11 cellular contexts compared by ENCODE assay signal in genomic region chr7:50397320-50397970, GRCh38. TPM values are rescaled to one million over a fixed set of nuclear protein-coding genes. Genes with fewer than 3 reads are reported as not detected.
A peak's percentile ranks its signal among the peaks of the same experiment; 100 is the strongest.
DNase-seq lines count a peak whose midpoint lies in the region; ATAC-seq lines count a peak whose summit lies in the region.
"Had no signal": no experiment of that assay in that cellular context is flagged by ENCODE, and none has a peak within 500 bp of the region (broad histone marks: within the 10 kb centered on the region; RNA-seq: fewer than 3 reads in every experiment).

No MANE protein-coding gene starts in this region.

- peaks cover 3% of the 10 kb centered on the region for H3K9me3 Mint-ChIP-seq in activated T-cell treated with anti-CD3 and anti-CD28 coated beads, Interleukin-2, amount 50 U/mL, for 24 hours
- H3K9me3 Mint-ChIP-seq in stimulated activated memory B cell treated with anti-CD40 and anti-IgM and Interleukin-4, amounts not matched to agents 10 μg/mL and 1 μg/mL and 100 μg/mL, for 72 hours = no peaks in the 10 kb centered on the region

- peaks cover 89% of the 10 kb centered on the region for H3K4me1 Mint-ChIP-seq in activated T-cell treated with anti-CD3 and anti-CD28 coated beads, Interleukin-2, amount 50 U/mL, for 24 hours (ENCODE audit: low read depth)
- peaks cover 73% of the 10 kb centered on the region for H3K4me1 Mint-ChIP-seq in stimulated activated memory B cell treated with anti-CD40 and anti-IgM and Interleukin-4, amounts not matched to agents 10 μg/mL and 1 μg/mL and 100 μg/mL, for 72 hours

- ATAC-seq in GM21737 (IDR thresholded peaks at IDR 0.05; ENCODE audit: unreplicated experiment) (peak; percentile 50), HG03520 (IDR thresholded peaks at IDR 0.05; ENCODE audit: unreplicated experiment) (peak; percentile 69), left lobe of liver (no peak)
- ATAC-seq in stimulated activated memory B cell treated with anti-CD40 and anti-IgM and Interleukin-4, amounts not matched to agents 10 μg/mL and 1 μg/mL and 100 μg/mL, for 72 hours = peak; percentile 58

- H3K27me3 Mint-ChIP-seq in activated T-cell treated with anti-CD3 and anti-CD28 coated beads, Interleukin-2, amount 50 U/mL, for 24 hours = no peaks in the 10 kb centered on the region
- no peaks in the 10 kb centered on the region for H3K27me3 Mint-ChIP-seq in stimulated activated memory B cell treated with anti-CD40 and anti-IgM and Interleukin-4, amounts not matched to agents 10 μg/mL and 1 μg/mL and 100 μg/mL, for 72 hours

- H3K27ac Mint-ChIP-seq in activated T-cell treated with anti-CD3 and anti-CD28 coated beads, Interleukin-2, amount 50 U/mL, for 24 hours = peak overlapping the region; percentile 98
- H3K27ac Mint-ChIP-seq in stimulated activated memory B cell treated with anti-CD40 and anti-IgM and Interleukin-4, amounts not matched to agents 10 μg/mL and 1 μg/mL and 100 μg/mL, for 72 hours = peak overlapping the region; percentile 85

- peaks cover 93% of the 10 kb centered on the region for H3K36me3 Mint-ChIP-seq in activated T-cell treated with anti-CD3 and anti-CD28 coated beads, Interleukin-2, amount 50 U/mL, for 24 hours (ENCODE audit: low read depth)
- peaks cover 80% of the 10 kb centered on the region for H3K36me3 Mint-ChIP-seq in stimulated activated memory B cell treated with anti-CD40 and anti-IgM and Interleukin-4, amounts not matched to agents 10 μg/mL and 1 μg/mL and 100 μg/mL, for 72 hours

- H3K4me3 Mint-ChIP-seq in activated T-cell treated with anti-CD3 and anti-CD28 coated beads, Interleukin-2, amount 50 U/mL, for 24 hours = peak overlapping the region; percentile 50
- H3K4me3 Mint-ChIP-seq in stimulated activated memory B cell treated with anti-CD40 and anti-IgM and Interleukin-4, amounts not matched to agents 10 μg/mL and 1 μg/mL and 100 μg/mL, for 72 hours = peak overlapping the region; percentile 31

- DNase-seq in activated T-cell treated with anti-CD3 and anti-CD28 coated beads, Interleukin-2, amount 50 U/mL, for 24 hours = no peak
- no peak for DNase-seq in activated T-cell treated with anti-CD3 and anti-CD28 coated beads, Interleukin-2, amount 50 U/mL, for 48 hours
- DNase-seq in NCI-H1417 (lab: John Stamatoyannopoulos, UW) (no peak), GOT3 (lab: John Stamatoyannopoulos, UW) (no peak), left lobe of liver (ENCODE audit: low spot score) (no peak)
- DNase-seq: ACHN, cortex of kidney, IMR-90 had no signal

RNA-seq across cellular contexts. Expression of gene FIGNL1, which starts 52.7 kb away (rescaled TPM):
- total RNA-seq in left lobe of liver = 3.3 TPM
